Comparison of ENCODE assay signal across 8 cellular contexts in the genomic region with DNA sequence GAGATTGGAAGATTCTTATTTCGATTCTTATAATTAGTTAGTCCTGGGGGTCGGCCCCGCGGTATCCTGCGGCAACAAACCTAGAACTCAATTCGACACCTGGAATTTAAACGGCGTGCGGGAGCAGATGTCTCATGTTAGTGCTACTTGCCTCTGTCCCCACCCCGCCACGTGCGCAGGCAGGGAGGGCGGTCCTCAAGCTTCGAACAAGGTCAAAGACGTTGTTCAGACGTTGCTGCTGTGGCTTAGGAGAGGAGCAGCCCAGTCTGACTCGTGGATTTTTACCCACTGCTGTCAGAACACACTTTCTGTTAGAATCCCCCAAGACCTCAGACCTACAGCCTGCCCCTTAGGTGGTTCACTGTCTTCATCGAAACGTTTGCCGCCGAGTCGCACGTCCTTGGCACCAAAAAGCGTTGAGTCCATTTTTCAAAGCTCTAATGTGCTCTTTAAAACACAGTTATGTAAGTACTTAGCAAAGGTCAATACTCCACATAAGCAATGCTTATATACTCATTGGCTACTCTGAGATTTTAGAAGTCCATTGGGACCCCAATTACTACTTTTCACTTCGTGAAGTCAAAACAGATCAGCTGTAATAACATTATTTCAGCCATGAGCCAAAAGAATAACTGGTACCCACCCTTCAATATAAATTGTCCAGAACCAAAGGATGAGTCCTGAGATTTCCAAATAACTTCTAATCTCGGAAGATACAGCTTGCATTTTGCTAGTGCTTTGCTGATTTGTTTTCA. TPM values are rescaled to one million over a fixed set of nuclear protein-coding genes. Genes with fewer than 3 reads are reported as not detected.
DNase-seq lines count a peak whose midpoint lies in the region; ATAC-seq, FAIRE-seq and TF ChIP-seq lines count a peak whose summit lies in the region.

No MANE protein-coding gene starts in this region.

- H3K36me3 ChIP-seq in GM12878 (ENCODE audit: control insufficient read depth in 2 of 2, insufficient read depth in 2 of 2, low read length in 1 of 2) = peaks cover 0 to 10% of the 10 kb centered on the region in 2 experiments; a peak in 3 of 4 replicates

- H3K9me3 ChIP-seq in GM12878 (replicated peaks; ENCODE audit: control insufficient read depth, insufficient read depth, low read length) = no peaks in the 10 kb centered on the region

- intact Hi-C loops in GM12878 (cut with micrococcal nuclease; ENCODE audit: unreplicated experiment) = loop anchor here (1.0 to 5.0 kb wide), 5 partner anchors 22 to 211 kb away; a partner anchor contains a TSS

- peaks cover 7% of the 10 kb centered on the region; the same call in 1 of the 2 replicates for H4K20me1 ChIP-seq in GM12878 (ENCODE audit: control insufficient read depth, insufficient read depth)

- peak overlapping the region; percentile 85 for H2AFZ ChIP-seq in GM12878 (ENCODE audit: control insufficient read depth, low read depth, low read length)

- peak overlapping the region; percentile 99 for H3K9ac ChIP-seq in GM12878 (ENCODE audit: control insufficient read depth, insufficient read depth, low read length)

- WGBS in GM12878 (ENCODE audit: insufficient coverage, insufficient replicate concordance, low lambda C conversion rate, missing lambda C conversion rate) = 2% methylated on average over 26 of the region's 26 CpGs

- CTCF ChIA-PET in GM12878 (lab: Yijun Ruan, JAX) = interaction anchor here (0.6 to 1.2 kb wide), 9 partner anchors 21 to 297 kb away, joined by 3 to 6 read pairs (median 3); a partner anchor contains a TSS

- BruUV-seq in GM12878 (replicated peaks; lab: Mats Ljungman, UMichigan) = TSS peak; percentile 99

- SMC1A ChIA-PET in GM12878 (lab: Charles Lee; ENCODE audit: uncharacterized antibody, unreplicated experiment) = interaction anchor here (0.6 to 2.1 kb wide), 20 partner anchors 8 to 466 kb away, joined by 3 to 17 read pairs (median 4); a partner anchor contains a TSS

- peaks cover 40% of the 10 kb centered on the region for H3K79me2 ChIP-seq in GM12878 (ENCODE audit: control insufficient read depth, insufficient read depth, low read length)

- TF ChIP-seq POLR2A in GM12878 (IDR thresholded peaks at IDR 0.05; ENCODE audit: low read depth, low read length) = peak; percentile 97

- peak overlapping the region; percentile 95 for H3K27ac ChIP-seq in GM12878 (ENCODE audit: control insufficient read depth, insufficient read depth)

- POLR2A ChIA-PET in GM12878 (lab: Charles Lee) = interaction anchor here (0.5 to 2.1 kb wide), 12 partner anchors 14 to 293 kb away, joined by 3 to 17 read pairs (median 4); a partner anchor contains a TSS

- no peak for FAIRE-seq in GM12878 (lab: Jason Lieb, UNC)

- ATAC-seq in GM18499 (IDR thresholded peaks at IDR 0.05; ENCODE audit: insufficient read depth, unreplicated experiment) (peak; percentile 37), HG02759 (IDR thresholded peaks at IDR 0.05; ENCODE audit: unreplicated experiment) (peak; percentile 52), GM12878 (peak; percentile 72)
- ATAC-seq in stimulated activated naive CD8-positive, alpha-beta T cell treated with anti-CD3 and anti-CD28 coated beads, Interleukin-15, Interleukin-2, amounts not matched to agents 100 U/mL and 50 U/mL, for 24 hours = peak; percentile 64

- in situ Hi-C loops in GM12878 (cut with MboI) = loop anchor here (25.0 kb wide), 1 partner anchor 659 kb away; no protein-coding TSS in a partner anchor

- TF ChIP-seq EP300 in GM12878 (IDR thresholded peaks at IDR 0.05; ENCODE audit: borderline replicate concordance in 1 of 2, control insufficient read depth in 1 of 2, low read depth in 2 of 2, low read length in 2 of 2) = peak; percentile 27 to 31; a peak in 1 of 4 replicates

- peak overlapping the region; percentile 82 for H3K4me2 ChIP-seq in GM12878 (ENCODE audit: control insufficient read depth, insufficient read depth)

- H3K4me1 ChIP-seq in GM12878 (ENCODE audit: control insufficient read depth, insufficient read depth, low read length) = no peaks in the 10 kb centered on the region; the same call in 1 of the 2 replicates

- TF ChIP-seq RAD21 in GM12878 (IDR thresholded peaks at IDR 0.05; ENCODE audit: insufficient read depth, low read depth, low read length) = no peak

- TF ChIP-seq CTCF in GM12878 (IDR thresholded peaks at IDR 0.05 in 2 of 3, conservative IDR thresholded peaks at IDR 0.05 in 1 of 3; ENCODE audit: control insufficient read depth in 2 of 3, extremely low read depth in 1 of 3, insufficient read depth in 1 of 3, low read depth in 3 of 3, low read length in 3 of 3) = no peak

- RAD21 ChIA-PET in GM12878 (lab: Charles Lee; ENCODE audit: unreplicated experiment) = interaction anchor here (0.8 to 1.7 kb wide), 10 partner anchors 21 to 270 kb away, joined by 3 to 11 read pairs (median 4); a partner anchor contains a TSS

- peak overlapping the region; percentile 67 for H3K4me3 ChIP-seq in GM12878

- no peaks in the 10 kb centered on the region for H3K27me3 ChIP-seq in GM12878 (replicated peaks in 1 of 2; ENCODE audit: control insufficient read depth in 2 of 2, insufficient read depth in 2 of 2, low read length in 1 of 2)

- DNase-seq in AG08395 (ENCODE audit: low spot score) = peak; percentile 68
- DNase-seq in NCI-H510A (lab: John Stamatoyannopoulos, UW) = peak; percentile 89
- DNase-seq in GM12878 (ENCODE audit: low read depth, low spot score) = no peak
- DNase-seq in iPS-NIHi11 (ENCODE audit: low spot score) = peak; percentile 70
- DNase-seq in stimulated activated naive CD8-positive, alpha-beta T cell treated with anti-CD3 and anti-CD28 coated beads, Interleukin-15, Interleukin-2, amounts not matched to agents 100 U/mL and 50 U/mL, for 24 hours = no peak
- no peak for DNase-seq in pons (ENCODE audit: low spot score)

RNA-seq across cellular contexts. Expression of a gene that starts 2.7 kb away (rescaled TPM):
- total RNA-seq in GM12878 (2013; cell fraction: nucleolus; rRNA removed) = 86.5 and 96.5 TPM in 2 replicates
- 55.6 and 61.5 TPM in 2 replicates for total RNA-seq in GM12878 (2014; rRNA removed)
- 92.2 and 92.7 TPM in 2 replicates for total RNA-seq in GM12878 (2014; rRNA removed; fragmentation: Illumina TruSeq; extraction: Trizol)
- total RNA-seq in GM12878 (2021) = 111 and 113 TPM in 2 replicates
- 46.1 TPM for polyA plus RNA-seq in GM12878 (2011; ENCODE audit: low read depth)
- polyA plus RNA-seq in GM12878 (2011; rRNA removed) = 128 and 158 TPM in 2 replicates
- polyA plus RNA-seq in GM12878 (2011; cell fraction: cytosol; rRNA removed) = 53.6 and 63.0 TPM in 2 replicates
- 81.7 and 136 TPM in 2 replicates for polyA plus RNA-seq in GM12878 (2011; cell fraction: nucleus; rRNA removed)
- 85.1 and 101 TPM in 2 replicates for polyA plus RNA-seq in GM12878 (2012)
- 125 and 161 TPM in 2 replicates for polyA plus RNA-seq in GM12878 (2014; fragmentation: Illumina TruSeq; extraction: Trizol)
- polyA plus RNA-seq in GM12878 (2014; fragmentation: Nextera tagmentation; extraction: Ambion mirVana) = 100 to 1,000 TPM; 196 to 565 TPM
- 66.8 and 73.9 TPM in 2 replicates for polyA plus RNA-seq in GM12878 (2014; rRNA removed)
- polyA plus RNA-seq in GM12878 (2016; fragmentation: Nextera tagmentation; extraction: Ambion mirVana) = 100 to 1,000 TPM; 290 to 309 TPM
- 89.7 and 107 TPM in 2 replicates for polyA minus RNA-seq in GM12878 (2011; rRNA and poly(A)+ RNA removed)
- polyA minus RNA-seq in GM12878 (2011; cell fraction: cytosol; rRNA and poly(A)+ RNA removed) = 42.2 and 63.3 TPM in 2 replicates
- 36.1 and 50.7 TPM in 2 replicates for polyA minus RNA-seq in GM12878 (2011; cell fraction: nucleus; rRNA and poly(A)+ RNA removed)

RNA-seq across cellular contexts. Expression of a gene that starts 53.1 kb away (rescaled TPM):
- total RNA-seq in GM12878 (2013; cell fraction: nucleolus; rRNA removed) = 99.9 and 117 TPM in 2 replicates
- total RNA-seq in GM12878 (2014; rRNA removed) (53.0 and 57.5 TPM in 2 replicates), GM12878 (2014; rRNA removed; fragmentation: Illumina TruSeq; extraction: Trizol) (77.9 and 80.3 TPM in 2 replicates), GM12878 (2021) (50.0 and 51.9 TPM in 2 replicates)
- 22.9 TPM for polyA plus RNA-seq in GM12878 (2011; ENCODE audit: low read depth)
- polyA plus RNA-seq in GM12878 (2011; rRNA removed) (125 and 181 TPM in 2 replicates), GM12878 (2014; fragmentation: Illumina TruSeq; extraction: Trizol) (84.5 and 107 TPM in 2 replicates), GM12878 (2014; fragmentation: Nextera tagmentation; extraction: Ambion mirVana) (100 to 1,000 TPM; 146 to 153 TPM), GM12878 (2014; rRNA removed) (51.3 and 70.6 TPM in 2 replicates), GM12878 (2016; fragmentation: Nextera tagmentation; extraction: Ambion mirVana) (100 to 1,000 TPM; 140 to 141 TPM)
- polyA plus RNA-seq in GM12878 (2011; cell fraction: cytosol; rRNA removed) = 63.4 and 65.2 TPM in 2 replicates
- 59.5 and 73.5 TPM in 2 replicates for polyA plus RNA-seq in GM12878 (2011; cell fraction: nucleus; rRNA removed)
- 35.0 and 36.3 TPM in 2 replicates for polyA plus RNA-seq in GM12878 (2012)
- 38.8 and 47.4 TPM in 2 replicates for polyA minus RNA-seq in GM12878 (2011; rRNA and poly(A)+ RNA removed)
- 27.7 and 29.7 TPM in 2 replicates for polyA minus RNA-seq in GM12878 (2011; cell fraction: cytosol; rRNA and poly(A)+ RNA removed)
- 48.4 and 93.3 TPM in 2 replicates for polyA minus RNA-seq in GM12878 (2011; cell fraction: nucleus; rRNA and poly(A)+ RNA removed)

RNA-seq across cellular contexts. Expression of a gene that starts 54.8 kb away (rescaled TPM):
- 3.6 and 4.8 TPM in 2 replicates for total RNA-seq in GM12878 (2013; cell fraction: nucleolus; rRNA removed)
- total RNA-seq in GM12878 (2014; rRNA removed) (6.0 and 7.5 TPM in 2 replicates), GM12878 (2014; rRNA removed; fragmentation: Illumina TruSeq; extraction: Trizol) (26.6 and 28.2 TPM in 2 replicates), GM12878 (2021) (28.6 and 33.8 TPM in 2 replicates)
- 3.9 TPM for polyA plus RNA-seq in GM12878 (2011; ENCODE audit: low read depth)
- polyA plus RNA-seq in GM12878 (2011; rRNA removed) (31.4 and 48.4 TPM in 2 replicates), GM12878 (2014; fragmentation: Illumina TruSeq; extraction: Trizol) (41.9 and 46.5 TPM in 2 replicates), GM12878 (2014; fragmentation: Nextera tagmentation; extraction: Ambion mirVana) (10 to 100 TPM; 54.8 to 60.6 TPM), GM12878 (2014; rRNA removed) (19.6 and 26.8 TPM in 2 replicates), GM12878 (2016; fragmentation: Nextera tagmentation; extraction: Ambion mirVana) (10 to 100 TPM; 55.7 to 57.1 TPM)
- polyA plus RNA-seq in GM12878 (2011; cell fraction: cytosol; rRNA removed) = 11.6 and 16.2 TPM in 2 replicates
- polyA plus RNA-seq in GM12878 (2011; cell fraction: nucleus; rRNA removed) = 6.4 and 8.4 TPM in 2 replicates
- polyA plus RNA-seq in GM12878 (2012) = 16.9 and 21.0 TPM in 2 replicates
- 2.2 and 5.0 TPM in 2 replicates for polyA minus RNA-seq in GM12878 (2011; rRNA and poly(A)+ RNA removed)
- 1.2 and 4.4 TPM in 2 replicates for polyA minus RNA-seq in GM12878 (2011; cell fraction: cytosol; rRNA and poly(A)+ RNA removed)
- polyA minus RNA-seq in GM12878 (2011; cell fraction: nucleus; rRNA and poly(A)+ RNA removed) = 1.3 and 2.3 TPM in 2 replicates

RNA-seq across cellular contexts. Expression of a gene that starts 54.9 kb away (rescaled TPM):
- 44.7 and 45.5 TPM in 2 replicates for total RNA-seq in GM12878 (2013; cell fraction: nucleolus; rRNA removed)
- total RNA-seq in GM12878 (2014; rRNA removed) = 32.1 and 35.1 TPM in 2 replicates
- total RNA-seq in GM12878 (2014; rRNA removed; fragmentation: Illumina TruSeq; extraction: Trizol) = 30.4 and 32.9 TPM in 2 replicates
- total RNA-seq in GM12878 (2021) = 35.8 and 38.1 TPM in 2 replicates
- 26.8 TPM for polyA plus RNA-seq in GM12878 (2011; ENCODE audit: low read depth)
- polyA plus RNA-seq in GM12878 (2011; rRNA removed) = 48.7 and 71.6 TPM in 2 replicates
- 18.0 and 28.8 TPM in 2 replicates for polyA plus RNA-seq in GM12878 (2011; cell fraction: cytosol; rRNA removed)
- 33.2 and 46.6 TPM in 2 replicates for polyA plus RNA-seq in GM12878 (2011; cell fraction: nucleus; rRNA removed)
- polyA plus RNA-seq in GM12878 (2012) = 35.9 and 36.0 TPM in 2 replicates
- 52.5 and 59.2 TPM in 2 replicates for polyA plus RNA-seq in GM12878 (2014; fragmentation: Illumina TruSeq; extraction: Trizol)
- 10 to 100 TPM; 24.4 to 29.8 TPM for polyA plus RNA-seq in GM12878 (2014; fragmentation: Nextera tagmentation; extraction: Ambion mirVana)
- polyA plus RNA-seq in GM12878 (2014; rRNA removed) = 35.3 and 39.6 TPM in 2 replicates
- 10 to 100 TPM; 50.5 to 53.3 TPM for polyA plus RNA-seq in GM12878 (2016; fragmentation: Nextera tagmentation; extraction: Ambion mirVana)
- 20.3 and 20.5 TPM in 2 replicates for polyA minus RNA-seq in GM12878 (2011; rRNA and poly(A)+ RNA removed)
- polyA minus RNA-seq in GM12878 (2011; cell fraction: cytosol; rRNA and poly(A)+ RNA removed) = 10.8 and 11.3 TPM in 2 replicates
- polyA minus RNA-seq in GM12878 (2011; cell fraction: nucleus; rRNA and poly(A)+ RNA removed) = 33.6 and 57.3 TPM in 2 replicates

Comparison
In these comparisons a context has a peak if more than half of its experiments do, and no peak if none do; other contexts are left out.
1. DNase-seq: peak in AG08395 (single experiment), NCI-H510A (single experiment) and iPS-NIHi11 (single experiment); none in GM12878 (single experiment), stimulated activated naive CD8-positive, alpha-beta T cell treated with anti-CD3 and anti-CD28 coated beads, Interleukin-15, Interleukin-2, amounts not matched to agents 100 U/mL and 50 U/mL, for 24 hours (single experiment) and pons (single experiment).
2. Peak in every context shown above with its lines, with median percentiles within 50 percentile points of each other: ATAC-seq.